8 cellular contexts compared by ENCODE assay signal in genomic region chr12:43758728-43759563, GRCh38. TPM values are rescaled to one million over a fixed set of nuclear protein-coding genes. Genes with fewer than 3 reads are reported as not detected.
DNase-seq lines count a peak whose midpoint lies in the region; ATAC-seq and TF ChIP-seq lines count a peak whose summit lies in the region.

TSS of gene IRAK4 (plus strand) at chr12:43758951. CDS start at chr12:43768112, 9,161 bp downstream.
TSS of gene PUS7L (minus strand) at chr12:43758790. CDS start at chr12:43755245, 3,545 bp downstream.

- no peaks in the 10 kb centered on the region for H3K36me3 ChIP-seq in right atrium auricular region
- H3K36me3 ChIP-seq in uterus: no peaks in the 10 kb centered on the region

- DNase-seq in NCI-H1694 treated with DMSO at 0.1 percent for 48 hours (lab: John Stamatoyannopoulos, UW) (peak; percentile 86), anterior cingulate cortex (lab: John Stamatoyannopoulos, UW) (peak; percentile 25 to 96 (median 90)), right atrium auricular region (ENCODE audit: low spot score) (peak; percentile 97), pulmonary artery endothelial cell (ENCODE audit: low read depth, low spot score) (peak; percentile 89), uterus (peak; percentile 95)

- intact Hi-C loops in T-helper 2 cell treated with Interferon-gamma antibody and Interleukin-4, amounts not matched to agents 100 ng/mL and 5 ng/mL, for 36 hours (cut with micrococcal nuclease): loop anchor here (1.0 kb wide), 3 partner anchors 17 to 77 kb away; partner anchors contain the start of genes TMEM117 and TWF1
- intact Hi-C loops in uterus (cut with DNase I; ENCODE audit: low total_unique reads): no loop called here

- H3K9me3 ChIP-seq in right atrium auricular region: no peaks in the 10 kb centered on the region
- H3K9me3 ChIP-seq in uterus: no peaks in the 10 kb centered on the region

- H3K4me1 ChIP-seq in right atrium auricular region: peaks cover 0 to 21% of the 10 kb centered on the region in 2 donors
- no peaks in the 10 kb centered on the region for H3K4me1 ChIP-seq in uterus

- ATAC-seq in GM18498 (IDR thresholded peaks at IDR 0.05; ENCODE audit: unreplicated experiment) (peak; percentile 96), HG02938 (IDR thresholded peaks at IDR 0.05; ENCODE audit: unreplicated experiment) (peak; percentile 96)

- H3K4me3 ChIP-seq in right atrium auricular region: peak within 1 kb of the TSS; percentile 68 to 82
- H3K4me3 ChIP-seq in uterus: peak within 1 kb of the TSS; percentile 85 to 98

- peak in 1 of 2 donors; percentile 55 for TF ChIP-seq CTCF in right atrium auricular region (IDR thresholded peaks at IDR 0.05)
- TF ChIP-seq CTCF in uterus (IDR thresholded peaks at IDR 0.05): peak; percentile 19 to 65 (median 61)

- H3K27me3 ChIP-seq in right atrium auricular region (no peaks in the 10 kb centered on the region), uterus (no peaks in the 10 kb centered on the region)

- H3K27ac ChIP-seq in right atrium auricular region (peak within 1 kb of the TSS; percentile 72 to 82), uterus (peak within 1 kb of the TSS; percentile 80 to 87)

- TF ChIP-seq POLR2A in uterus (IDR thresholded peaks at IDR 0.05): peak; percentile 35 to 57

RNA-seq across cellular contexts. Expression of gene IRAK4, which starts in this region (rescaled TPM):
- total RNA-seq in T-helper 2 cell treated with Interferon-gamma antibody and Interleukin-4, amounts not matched to agents 100 ng/mL and 5 ng/mL, for 36 hours: 33.2 and 38.1 TPM in 2 replicates
- 1 to 10 TPM; 5.7 to 9.6 TPM for total RNA-seq in right atrium auricular region
- total RNA-seq in pulmonary artery endothelial cell: 13.1 and 19.0 TPM in 2 replicates
- total RNA-seq in uterus: 10 to 100 TPM in 3 of 4 donors, 1 to 10 TPM in 1; 6.1 to 30.6 (median 26.4) TPM

RNA-seq across cellular contexts. Expression of gene PUS7L, which starts in this region (rescaled TPM):
- total RNA-seq in T-helper 2 cell treated with Interferon-gamma antibody and Interleukin-4, amounts not matched to agents 100 ng/mL and 5 ng/mL, for 36 hours: 21.3 and 23.6 TPM in 2 replicates
- 1 to 10 TPM; 3.8 to 4.6 TPM for total RNA-seq in right atrium auricular region
- 15.1 and 23.8 TPM in 2 replicates for total RNA-seq in pulmonary artery endothelial cell
- total RNA-seq in uterus: 10 to 100 TPM; 10.6 to 39.6 (median 19.1) TPM

Comparison
In these comparisons a context has a peak if more than half of its experiments do, and no peak if none do; other contexts are left out.
1. Peak in every context shown above with its lines: DNase-seq, ATAC-seq, H3K4me3 ChIP-seq and H3K27ac ChIP-seq.